ENCODE assay signal across 8 cellular contexts in genomic region chr2:112254466-112255240, GRCh38. TPM values are rescaled to one million over a fixed set of nuclear protein-coding genes. Genes with fewer than 3 reads are reported as not detected.
DNase-seq lines count a peak whose midpoint lies in the region; ATAC-seq and TF ChIP-seq lines count a peak whose summit lies in the region.

TSS of gene ZC3H8 (minus strand) at chr2:112255042. CDS start at chr2:112254981, 61 bp downstream.

- H3K27me3 ChIP-seq in thoracic aorta (replicated peaks; ENCODE audit: insufficient read depth) = no peaks in the 10 kb centered on the region

- H3K4me3 ChIP-seq in GM12865 (ENCODE audit: low read depth, low read length) (peak within 1 kb of the TSS; percentile 87), thoracic aorta (peak within 1 kb of the TSS; percentile 84)

- TF ChIP-seq CTCF in GM12865 (IDR thresholded peaks at IDR 0.05; ENCODE audit: insufficient read depth, low read depth, low read length, missing control alignments) = peak; percentile 8
- no peak for TF ChIP-seq CTCF in glutamatergic neuron (IDR thresholded peaks at IDR 0.05; ENCODE audit: partially characterized antibody, unreplicated experiment)
- no peak for TF ChIP-seq CTCF in osteocyte (IDR thresholded peaks at IDR 0.05)
- TF ChIP-seq CTCF in thoracic aorta (IDR thresholded peaks at IDR 0.05) = no peak

- H3K4me1 ChIP-seq in thoracic aorta (ENCODE audit: control insufficient read depth in 1 of 2, low read depth in 2 of 2) = peaks cover 7 to 18% of the 10 kb centered on the region in 2 donors

- DNase-seq in GM12865 (ENCODE audit: low read depth) (peak; percentile 96), NCI-H1105 treated with DMSO at 0.1 percent for 48 hours (lab: John Stamatoyannopoulos, UW) (peak; percentile 84), SKM-1 treated with dmso at 0.1 percent for 144 hours (lab: John Stamatoyannopoulos, UW; ENCODE audit: unreplicated experiment) (peak; percentile 85), glutamatergic neuron (peak; percentile 96), osteocyte (ENCODE audit: extremely low spot score, unreplicated experiment) (peak; percentile 98), thoracic aorta (ENCODE audit: low spot score) (peak; percentile 60)

- H3K36me3 ChIP-seq in thoracic aorta = no peaks in the 10 kb centered on the region

- no peak within 1 kb of the TSS for H3K4me3 Mint-ChIP-seq in activated naive CD8-positive, alpha-beta T cell
- peak within 1 kb of the TSS; percentile 92 for H3K4me3 Mint-ChIP-seq in glutamatergic neuron (ENCODE audit: unreplicated experiment)
- H3K4me3 Mint-ChIP-seq in osteocyte (ENCODE audit: unreplicated experiment) = peak within 1 kb of the TSS; percentile 84

- peaks cover 8% of the 10 kb centered on the region for H3K36me3 Mint-ChIP-seq in activated naive CD8-positive, alpha-beta T cell
- H3K36me3 Mint-ChIP-seq in glutamatergic neuron (ENCODE audit: unreplicated experiment) (no peaks in the 10 kb centered on the region), osteocyte (ENCODE audit: unreplicated experiment) (peaks cover 1% of the 10 kb centered on the region)

- ATAC-seq in HG02642 (IDR thresholded peaks at IDR 0.05; ENCODE audit: poor library complexity, unreplicated experiment) (peak; percentile 94), thoracic aorta (ENCODE audit: insufficient number of reproducible peaks, low FRiP score, low read depth) (peak; percentile 90)

- peak within 1 kb of the TSS; percentile 56 to 71 for H3K27ac ChIP-seq in thoracic aorta

- no peaks in the 10 kb centered on the region for H3K9me3 ChIP-seq in thoracic aorta

- peak within 1 kb of the TSS; percentile 92 for H3K27ac Mint-ChIP-seq in activated naive CD8-positive, alpha-beta T cell
- H3K27ac Mint-ChIP-seq in glutamatergic neuron (ENCODE audit: unreplicated experiment) (peak within 1 kb of the TSS; percentile 91), osteocyte (ENCODE audit: unreplicated experiment) (peak within 1 kb of the TSS; percentile 76)

- H3K27me3 Mint-ChIP-seq in activated naive CD8-positive, alpha-beta T cell = no peaks in the 10 kb centered on the region
- no peaks in the 10 kb centered on the region for H3K27me3 Mint-ChIP-seq in glutamatergic neuron (ENCODE audit: unreplicated experiment)
- no peaks in the 10 kb centered on the region for H3K27me3 Mint-ChIP-seq in osteocyte (ENCODE audit: unreplicated experiment)

- H3K9me3 Mint-ChIP-seq in activated naive CD8-positive, alpha-beta T cell (ENCODE audit: low read depth) = no peaks in the 10 kb centered on the region
- H3K9me3 Mint-ChIP-seq in glutamatergic neuron (ENCODE audit: unreplicated experiment) (no peaks in the 10 kb centered on the region), osteocyte (ENCODE audit: unreplicated experiment) (no peaks in the 10 kb centered on the region)

- H3K4me1 Mint-ChIP-seq in activated naive CD8-positive, alpha-beta T cell (ENCODE audit: low read depth) = peaks cover 16% of the 10 kb centered on the region
- peaks cover 4% of the 10 kb centered on the region for H3K4me1 Mint-ChIP-seq in glutamatergic neuron (ENCODE audit: low read depth, unreplicated experiment)
- peaks cover 11% of the 10 kb centered on the region for H3K4me1 Mint-ChIP-seq in osteocyte (ENCODE audit: unreplicated experiment)

RNA-seq across cellular contexts. Expression of gene ZC3H8, which starts in this region (rescaled TPM):
- total RNA-seq in glutamatergic neuron (ENCODE audit: unreplicated experiment) (13.1 TPM), osteocyte (7.4 and 9.9 TPM in 2 replicates), thoracic aorta (1 to 10 TPM; 2.4 to 5.3 TPM)

Comparison
In these comparisons a context has a peak if more than half of its experiments do, and no peak if none do; other contexts are left out.
1. Peak in every context shown above with its lines: DNase-seq, ATAC-seq, H3K4me3 ChIP-seq and H3K27ac ChIP-seq.